ENCODE assay signal across 8 cellular contexts in the genomic region with DNA sequence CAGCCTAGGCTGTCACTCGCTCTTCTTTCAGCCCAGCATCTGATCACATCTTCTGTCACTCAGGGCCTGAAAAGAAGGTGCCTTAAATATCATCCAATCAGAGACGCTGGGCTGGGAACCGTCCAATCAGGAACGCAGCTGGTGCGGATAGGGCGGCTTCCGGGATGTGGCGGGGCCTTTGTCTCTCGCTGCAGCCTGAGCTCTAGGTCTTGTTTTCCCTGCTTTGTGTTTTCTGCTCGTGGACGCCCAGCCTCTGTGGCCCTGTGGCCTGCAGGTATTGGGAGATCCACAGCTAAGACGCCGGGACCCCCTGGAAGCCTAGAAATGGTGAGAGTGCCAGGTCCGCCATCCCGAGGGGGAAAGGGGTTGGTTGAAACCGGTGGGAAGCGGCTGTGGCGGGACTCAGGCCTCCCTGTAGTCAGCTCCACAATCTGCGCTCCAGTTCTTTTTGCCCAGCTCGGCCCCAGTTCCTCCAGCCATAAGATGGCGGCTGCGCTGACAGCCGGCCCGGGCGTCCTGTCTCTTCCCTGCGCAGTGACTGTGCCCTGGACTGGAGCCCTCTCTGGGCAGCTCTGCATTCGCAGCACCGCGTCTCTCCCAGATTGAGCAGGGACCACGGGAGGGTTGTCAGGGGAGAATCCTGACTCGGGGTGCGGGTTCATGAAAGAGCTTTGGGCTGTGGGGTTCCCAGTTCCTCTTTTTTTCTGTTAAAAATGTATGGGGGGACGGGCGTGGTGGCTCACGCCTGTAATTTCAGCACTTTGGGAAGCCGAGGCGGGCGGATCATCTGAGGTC. TPM values are rescaled to one million over a fixed set of nuclear protein-coding genes. Genes with fewer than 3 reads are reported as not detected.
A peak's percentile ranks its signal among the peaks of the same experiment; 100 is the strongest.
DNase-seq lines count a peak whose midpoint lies in the region; TF ChIP-seq lines count a peak whose summit lies in the region.

A gene (plus strand): TSS at position 175 of the 795 bp plus-strand sequence. CDS start 150 bp downstream, at position 325.

- peaks cover 16% of the 10 kb centered on the region for H3K4me1 ChIP-seq in left ventricle myocardium inferior

- peaks cover 15% of the 10 kb centered on the region for H3K4me1 Mint-ChIP-seq in progenitor cell of endocrine pancreas (ENCODE audit: low read depth)

- peak within 1 kb of the TSS; percentile 95 for H3K4me3 Mint-ChIP-seq in progenitor cell of endocrine pancreas (ENCODE audit: low read depth)

- H3K9me3 Mint-ChIP-seq in progenitor cell of endocrine pancreas (ENCODE audit: low read depth) = no peaks in the 10 kb centered on the region

- peak within 1 kb of the TSS; percentile 100 for H3K27ac Mint-ChIP-seq in progenitor cell of endocrine pancreas

- TF ChIP-seq CTCF in NB4 (IDR thresholded peaks at IDR 0.05; ENCODE audit: low read depth, low read length) = no peak
- TF ChIP-seq CTCF in left ventricle myocardium inferior (IDR thresholded peaks at IDR 0.05; ENCODE audit: borderline replicate concordance) = no peak
- no peak for TF ChIP-seq CTCF in progenitor cell of endocrine pancreas (IDR thresholded peaks at IDR 0.05; ENCODE audit: unreplicated experiment)

- no peak for TF ChIP-seq POLR2A in NB4 (IDR thresholded peaks at IDR 0.05; ENCODE audit: extremely low read depth, insufficient read length)

- DNase-seq in G401 (ENCODE audit: low spot score) (peak; percentile 98), H7 (peak; percentile 50), NB4 (ENCODE audit: low read depth) (peak; percentile 95), amniotic stem cell (lab: John Stamatoyannopoulos, UW) (peak; percentile 87), left ventricle myocardium inferior (peak; percentile 90), progenitor cell of endocrine pancreas (ENCODE audit: low spot score, unreplicated experiment) (peak; percentile 75), ureter (ENCODE audit: low spot score) (peak; percentile 94)

- peaks cover 2% of the 10 kb centered on the region for H3K36me3 Mint-ChIP-seq in progenitor cell of endocrine pancreas (ENCODE audit: insufficient read depth)

- H3K4me3 ChIP-seq in H7 (ENCODE audit: insufficient read depth, low read depth, low read length) = peak within 1 kb of the TSS; percentile 60; the same call in 1 of the 2 replicates
- peak within 1 kb of the TSS; percentile 82 for H3K4me3 ChIP-seq in NB4 (ENCODE audit: low read depth, low read length)
- peak within 1 kb of the TSS; percentile 80 for H3K4me3 ChIP-seq in left ventricle myocardium inferior

- peak within 1 kb of the TSS; percentile 89 for H3K27ac ChIP-seq in left ventricle myocardium inferior (replicated peaks)

- no peaks in the 10 kb centered on the region for H3K27me3 Mint-ChIP-seq in progenitor cell of endocrine pancreas

- no peaks in the 10 kb centered on the region for H3K9me3 ChIP-seq in left ventricle myocardium inferior (replicated peaks)

- H3K36me3 ChIP-seq in H7 (replicated peaks; ENCODE audit: control insufficient read depth, insufficient read depth, low read length) = no peaks in the 10 kb centered on the region; the same call in 1 of the 2 replicates
- H3K36me3 ChIP-seq in left ventricle myocardium inferior = no peaks in the 10 kb centered on the region

- in situ Hi-C loops in G401 (cut with HindIII; ENCODE audit: low sequenced_read_pairs) = no loop called here

- intact Hi-C loops in T-helper 1 cell treated with Interleukin-12 subunit alpha and Interleukin-12 subunit beta and Interleukin-4 antibody, amounts not matched to agents 30 ng/mL and 1 ng/mL, for 36 hours (cut with micrococcal nuclease) = loop anchor here (1.0 to 10.0 kb wide), 15 partner anchors 76 to 1148 kb away; a partner anchor contains a TSS
- intact Hi-C loops in left ventricle myocardium inferior (cut with micrococcal nuclease) = no loop called here

- no peaks in the 10 kb centered on the region for H3K27me3 ChIP-seq in H7 (ENCODE audit: control insufficient read depth, insufficient read depth, low read length)
- H3K27me3 ChIP-seq in left ventricle myocardium inferior (ENCODE audit: low read depth) = no peaks in the 10 kb centered on the region

RNA-seq across cellular contexts. Expression of the gene that starts here (rescaled TPM):
- 1.7 and 5.0 TPM in 2 replicates for total RNA-seq in G401 (2014; rRNA removed; shearing (Covaris generic))
- 0.26 TPM in 1 of 2 replicates, not detected in the other for total RNA-seq in H7 (2014; rRNA removed; shearing (Covaris generic))
- 10.4 and 11.9 TPM in 2 replicates for total RNA-seq in T-helper 1 cell treated with Interleukin-12 subunit alpha and Interleukin-12 subunit beta and Interleukin-4 antibody, amounts not matched to agents 30 ng/mL and 1 ng/mL, for 36 hours
- 2.3 TPM for total RNA-seq in left ventricle myocardium inferior
- 25.4 and 26.8 TPM in 2 replicates for total RNA-seq in progenitor cell of endocrine pancreas
- 12.2 TPM for total RNA-seq in ureter

Comparison
In these comparisons a context has a peak if more than half of its experiments do, and no peak if none do; other contexts are left out.
1. Peak in every context shown above with its lines: DNase-seq, H3K4me3 ChIP-seq and H3K27ac ChIP-seq.
2. Peak in DNase-seq and H3K4me3 ChIP-seq in H7; RNA of the gene not detected or under 1 TPM.